ENCODE assay signal across 8 cellular contexts in genomic region chr5:72106922-72107873, GRCh38. TPM values are rescaled to one million over a fixed set of nuclear protein-coding genes. Genes with fewer than 3 reads are reported as not detected.
A peak's percentile ranks its signal among the peaks of the same experiment; 100 is the strongest.
DNase-seq lines count a peak whose midpoint lies in the region; ATAC-seq, FAIRE-seq and TF ChIP-seq lines count a peak whose summit lies in the region.

TSS of gene MAP1B (plus strand) at chr5:72107475. CDS start at chr5:72107532, 57 bp downstream.

- WGBS in GM12878 (ENCODE audit: insufficient coverage, insufficient replicate concordance, low lambda C conversion rate, missing lambda C conversion rate): 13% methylated on average over 60 of the region's 90 CpGs
- WGBS in hepatocyte (ENCODE audit: low lambda C conversion rate, missing lambda C conversion rate): 2% methylated on average over 54 of the region's 90 CpGs

- no peak for TF ChIP-seq EP300 in GM12878 (IDR thresholded peaks at IDR 0.05; ENCODE audit: borderline replicate concordance in 1 of 2, control insufficient read depth in 1 of 2, low read depth in 2 of 2, low read length in 2 of 2)

- H3K79me2 ChIP-seq in GM12878 (ENCODE audit: control insufficient read depth, insufficient read depth, low read length) (no peaks in the 10 kb centered on the region), hepatocyte (peaks cover 34% of the 10 kb centered on the region)

- no peak within 1 kb of the TSS for H2AFZ ChIP-seq in GM12878 (ENCODE audit: control insufficient read depth, low read depth, low read length)
- H2AFZ ChIP-seq in hepatocyte: peak within 1 kb of the TSS; percentile 12

- TF ChIP-seq POLR2A in GM12878 (IDR thresholded peaks at IDR 0.05; ENCODE audit: low read depth, low read length): no peak

- no peak for FAIRE-seq in GM12878 (lab: Jason Lieb, UNC)

- RAD21 ChIA-PET in GM12878 (lab: Charles Lee; ENCODE audit: unreplicated experiment): no interaction called here

- H4K20me1 ChIP-seq in GM12878 (ENCODE audit: control insufficient read depth, insufficient read depth) (no peaks in the 10 kb centered on the region), hepatocyte (ENCODE audit: insufficient read depth, poor library complexity, severe bottlenecking) (no peaks in the 10 kb centered on the region)

- BruUV-seq in GM12878 (replicated peaks; lab: Mats Ljungman, UMichigan): no TSS peak

- DNase-seq in AG20443 (ENCODE audit: low spot score) (peak; percentile 82), NCI-H446 treated with DMSO at 0.1 percent for 48 hours (lab: John Stamatoyannopoulos, UW) (peak; percentile 51), GM12878 (ENCODE audit: low read depth, low spot score) (no peak), hepatocyte (ENCODE audit: low spot score) (peak; percentile 76), posterior cingulate gyrus (peak; percentile 56 to 96 (median 76))
- DNase-seq in activated CD4-positive, alpha-beta T cell treated with anti-CD3 and anti-CD28 coated beads, Interleukin-2, amount 50 U/mL, for 1 hour: no peak

- POLR2A ChIA-PET in GM12878 (lab: Charles Lee): no interaction called here

- SMC1A ChIA-PET in GM12878 (lab: Charles Lee; ENCODE audit: uncharacterized antibody, unreplicated experiment): no interaction called here

- H3K4me3 ChIP-seq in GM12878 (no peak within 1 kb of the TSS), hepatocyte (peak within 1 kb of the TSS; percentile 51)

- peaks cover 5 to 20% of the 10 kb centered on the region in 2 experiments for H3K27me3 ChIP-seq in GM12878 (replicated peaks in 1 of 2; ENCODE audit: control insufficient read depth in 2 of 2, insufficient read depth in 2 of 2, low read length in 1 of 2)
- peaks cover 4% of the 10 kb centered on the region for H3K27me3 ChIP-seq in hepatocyte

- in situ Hi-C loops in GM12878 (cut with MboI): no loop called here

- no peak for TF ChIP-seq CTCF in GM12878 (IDR thresholded peaks at IDR 0.05 in 2 of 3, conservative IDR thresholded peaks at IDR 0.05 in 1 of 3; ENCODE audit: control insufficient read depth in 2 of 3, extremely low read depth in 1 of 3, insufficient read depth in 1 of 3, low read depth in 3 of 3, low read length in 3 of 3)
- no peak for TF ChIP-seq CTCF in hepatocyte (IDR thresholded peaks at IDR 0.05; ENCODE audit: poor library complexity)

- no peak within 1 kb of the TSS for H3K27ac ChIP-seq in GM12878 (ENCODE audit: control insufficient read depth, insufficient read depth)
- peak within 1 kb of the TSS; percentile 6 for H3K27ac ChIP-seq in hepatocyte

- H3K4me2 ChIP-seq in GM12878 (ENCODE audit: control insufficient read depth, insufficient read depth) (peak within 1 kb of the TSS; percentile 62), hepatocyte (peak within 1 kb of the TSS; percentile 91)

- no peak for TF ChIP-seq RAD21 in GM12878 (IDR thresholded peaks at IDR 0.05; ENCODE audit: insufficient read depth, low read depth, low read length)

- no peaks in the 10 kb centered on the region for H3K9me2 ChIP-seq in hepatocyte (replicated peaks; ENCODE audit: insufficient read depth)

- H3K9me3 ChIP-seq in GM12878 (replicated peaks; ENCODE audit: control insufficient read depth, insufficient read depth, low read length): no peaks in the 10 kb centered on the region
- H3K9me3 ChIP-seq in hepatocyte (ENCODE audit: low read depth): no peaks in the 10 kb centered on the region

- CTCF ChIA-PET in GM12878 (lab: Yijun Ruan, JAX): no interaction called here

- 0 out of 2 replicates have a peak, but pooled peaks cover 2% of the 10 kb centered on the region for H3K4me1 ChIP-seq in GM12878 (ENCODE audit: control insufficient read depth, insufficient read depth, low read length)
- H3K4me1 ChIP-seq in hepatocyte (ENCODE audit: insufficient read depth): peaks cover 20% of the 10 kb centered on the region

- intact Hi-C loops in GM12878 (cut with micrococcal nuclease; ENCODE audit: unreplicated experiment): no loop called here
- intact Hi-C loops in posterior cingulate gyrus (cut with DNase I): loop anchor here (2.0 to 10.0 kb wide), 3 partner anchors 92 to 324 kb away; no protein-coding TSS in a partner anchor

- ATAC-seq in GM21723 (IDR thresholded peaks at IDR 0.05; ENCODE audit: unreplicated experiment) (peak; percentile 17), GM12878 (no peak), HG02763 (IDR thresholded peaks at IDR 0.05; ENCODE audit: unreplicated experiment) (no peak)

- no peaks in the 10 kb centered on the region for H3K36me3 ChIP-seq in GM12878 (ENCODE audit: control insufficient read depth in 2 of 2, insufficient read depth in 2 of 2, low read length in 1 of 2)
- no peaks in the 10 kb centered on the region for H3K36me3 ChIP-seq in hepatocyte (replicated peaks; ENCODE audit: insufficient read depth, low read depth)

- no peak within 1 kb of the TSS for H3K9ac ChIP-seq in GM12878 (ENCODE audit: control insufficient read depth, insufficient read depth, low read length)

TF ChIP-seq in GM12878, 131 proteins besides CTCF, POLR2A, EP300 and RAD21:
- TF ChIP-seq STAT1 (conservative IDR thresholded peaks at IDR 0.05): no peak
- no peak for TF ChIP-seq ZNF622 (IDR thresholded peaks at IDR 0.05)
- TF ChIP-seq HDAC6 (IDR thresholded peaks at IDR 0.05; ENCODE audit: unreplicated experiment): peak; percentile 95
- no peak for TF ChIP-seq RAD51 (IDR thresholded peaks at IDR 0.05)

RNA-seq across cellular contexts. Expression of gene MAP1B, which starts in this region (rescaled TPM):
- total RNA-seq in GM12878 (2013; cell fraction: nucleolus; rRNA removed): 0.19 TPM in 1 of 2 replicates, not detected in the other
- total RNA-seq in GM12878 (2014; rRNA removed): under 0.01 and 0.06 TPM in 2 replicates
- 0.04 and 0.09 TPM in 2 replicates for total RNA-seq in GM12878 (2014; rRNA removed; fragmentation: Illumina TruSeq; extraction: Trizol)
- total RNA-seq in GM12878 (2021): 0.36 and 0.61 TPM in 2 replicates
- 0.09 TPM for polyA plus RNA-seq in GM12878 (2011; ENCODE audit: low read depth)
- not detected in 2 replicates for polyA plus RNA-seq in GM12878 (2011; rRNA removed)
- not detected in 2 replicates for polyA plus RNA-seq in GM12878 (2011; cell fraction: cytosol; rRNA removed)
- polyA plus RNA-seq in GM12878 (2011; cell fraction: nucleus; rRNA removed): 0.01 TPM in 1 of 2 replicates, not detected in the other
- polyA plus RNA-seq in GM12878 (2012): 0.09 and 0.20 TPM in 2 replicates
- polyA plus RNA-seq in GM12878 (2014; fragmentation: Illumina TruSeq; extraction: Trizol): 0.06 and 0.08 TPM in 2 replicates
- polyA plus RNA-seq in GM12878 (2014; fragmentation: Nextera tagmentation; extraction: Ambion mirVana): under 1 TPM; 0.02 to 0.16 TPM
- polyA plus RNA-seq in GM12878 (2014; rRNA removed): 0.03 and 0.05 TPM in 2 replicates
- polyA plus RNA-seq in GM12878 (2016; fragmentation: Nextera tagmentation; extraction: Ambion mirVana): under 1 TPM; 0.62 to 0.81 TPM
- not detected in 2 replicates for polyA minus RNA-seq in GM12878 (2011; rRNA and poly(A)+ RNA removed)
- not detected in 2 replicates for polyA minus RNA-seq in GM12878 (2011; cell fraction: cytosol; rRNA and poly(A)+ RNA removed)
- polyA minus RNA-seq in GM12878 (2011; cell fraction: nucleus; rRNA and poly(A)+ RNA removed): not detected in 2 replicates
- total RNA-seq in hepatocyte: 40.8 and 82.4 TPM in 2 replicates
- 115 and 142 TPM in 2 replicates for polyA plus RNA-seq in hepatocyte

Comparison
In these comparisons a context has a peak if more than half of its experiments do, and no peak if none do; other contexts are left out.
1. RNA of gene MAP1B (total RNA-seq): 40.8 to 82.4 TPM in hepatocyte; under 0.01 to 0.61 TPM in GM12878; every median in the first group is over 10 times any median in the second.
2. RNA of gene MAP1B (polyA plus RNA-seq): 115 to 142 TPM in hepatocyte; 0.01 to 0.81 TPM in GM12878; every median in the first group is over 10 times any median in the second.
3. DNase-seq: peak in AG20443 (single experiment), NCI-H446 treated with DMSO at 0.1 percent for 48 hours (single experiment), hepatocyte (single experiment) and posterior cingulate gyrus (10 of 10); none in GM12878 (single experiment) and activated CD4-positive, alpha-beta T cell treated with anti-CD3 and anti-CD28 coated beads, Interleukin-2, amount 50 U/mL, for 1 hour (single experiment).